11 cellular contexts compared by ENCODE assay signal in the genomic region with DNA sequence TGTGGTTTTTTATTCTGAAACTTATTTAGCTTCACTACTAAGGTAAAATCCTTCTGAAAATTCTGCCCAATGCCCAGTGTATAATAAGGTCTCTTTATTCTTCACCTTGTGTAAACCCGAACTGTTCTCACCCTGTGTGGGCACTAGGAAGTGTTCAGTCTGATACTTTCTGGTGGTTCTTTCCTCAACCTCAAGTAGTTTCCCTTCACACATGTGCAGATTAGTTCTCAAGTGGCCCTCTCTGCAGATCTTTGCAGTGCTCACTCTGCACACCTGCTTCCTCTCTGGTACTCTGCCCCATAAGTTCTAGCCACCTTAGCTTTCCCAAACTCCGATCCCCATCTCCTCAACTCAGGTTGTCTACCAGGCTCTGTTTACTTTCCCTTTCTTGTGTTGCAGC.
DNase-seq lines count a peak whose midpoint lies in the region; ATAC-seq lines count a peak whose summit lies in the region.
"Had no signal": no experiment of that assay in that cellular context is flagged by ENCODE, and none has a peak within 500 bp of the region (broad histone marks: within the 10 kb centered on the region; RNA-seq: fewer than 3 reads in every experiment).

No MANE protein-coding gene starts in this region.

- H3K4me1 Mint-ChIP-seq in central memory CD8-positive, alpha-beta T cell: peaks cover 35% of the 10 kb centered on the region

- no peaks in the 10 kb centered on the region for H3K36me3 Mint-ChIP-seq in central memory CD8-positive, alpha-beta T cell (ENCODE audit: insufficient read depth)

- H3K27ac Mint-ChIP-seq in central memory CD8-positive, alpha-beta T cell (ENCODE audit: low read depth): peak overlapping the region; percentile 14
- H3K27ac Mint-ChIP-seq: activated T-helper 2 cell treated with anti-CD3 and anti-CD28 coated beads, Interferon-gamma antibody, Interleukin-2, Interleukin-4, amounts not matched to agents 10 μg/mL and 5 μg/mL and 100 μg/mL, durations not matched to agents 14 hours and 24 hours and 36 hours had no signal

- H3K9me3 Mint-ChIP-seq in central memory CD8-positive, alpha-beta T cell: no peaks in the 10 kb centered on the region
- H3K9me3 Mint-ChIP-seq: activated T-helper 2 cell treated with anti-CD3 and anti-CD28 coated beads, Interferon-gamma antibody, Interleukin-2, Interleukin-4, amounts not matched to agents 10 μg/mL and 5 μg/mL and 100 μg/mL, durations not matched to agents 14 hours and 24 hours and 36 hours had no signal

- no peak for DNase-seq in central memory CD8-positive, alpha-beta T cell (ENCODE audit: low spot score in 2 of 2)
- DNase-seq in cerebellum (ENCODE audit: low spot score): no peak
- DNase-seq in RPMI8226: no peak
- no peak for DNase-seq in NCI-H1092 treated with DMSO at 0.1 percent for 48 hours (lab: John Stamatoyannopoulos, UW)
- DNase-seq in NCI-H187 (lab: John Stamatoyannopoulos, UW): no peak
- DNase-seq: stimulated activated CD4-positive, alpha-beta T cell treated with anti-CD3 and anti-CD28 coated beads, Interleukin-4, amount 100 ng/mL, for 4 hours had no signal

- ATAC-seq in GM18520 (IDR thresholded peaks at IDR 0.05; ENCODE audit: unreplicated experiment) (peak; percentile 98), GM21367 (IDR thresholded peaks at IDR 0.05; ENCODE audit: unreplicated experiment) (peak; percentile 82), HG03135 (IDR thresholded peaks at IDR 0.05; ENCODE audit: unreplicated experiment) (peak; percentile 93)
- ATAC-seq in central memory CD8-positive, alpha-beta T cell (replicated peaks; ENCODE audit: extremely low read depth, poor library complexity, severe bottlenecking): peak; percentile 89
- ATAC-seq: SK-N-SH treated with all-trans-retinoic acid at 6 μM for 48 hours had no signal

- H3K4me3 Mint-ChIP-seq in central memory CD8-positive, alpha-beta T cell: peak overlapping the region; percentile 29

- H3K27me3 Mint-ChIP-seq in central memory CD8-positive, alpha-beta T cell: no peaks in the 10 kb centered on the region
